Comparison of ENCODE assay signal across 8 cellular contexts in the genomic region with DNA sequence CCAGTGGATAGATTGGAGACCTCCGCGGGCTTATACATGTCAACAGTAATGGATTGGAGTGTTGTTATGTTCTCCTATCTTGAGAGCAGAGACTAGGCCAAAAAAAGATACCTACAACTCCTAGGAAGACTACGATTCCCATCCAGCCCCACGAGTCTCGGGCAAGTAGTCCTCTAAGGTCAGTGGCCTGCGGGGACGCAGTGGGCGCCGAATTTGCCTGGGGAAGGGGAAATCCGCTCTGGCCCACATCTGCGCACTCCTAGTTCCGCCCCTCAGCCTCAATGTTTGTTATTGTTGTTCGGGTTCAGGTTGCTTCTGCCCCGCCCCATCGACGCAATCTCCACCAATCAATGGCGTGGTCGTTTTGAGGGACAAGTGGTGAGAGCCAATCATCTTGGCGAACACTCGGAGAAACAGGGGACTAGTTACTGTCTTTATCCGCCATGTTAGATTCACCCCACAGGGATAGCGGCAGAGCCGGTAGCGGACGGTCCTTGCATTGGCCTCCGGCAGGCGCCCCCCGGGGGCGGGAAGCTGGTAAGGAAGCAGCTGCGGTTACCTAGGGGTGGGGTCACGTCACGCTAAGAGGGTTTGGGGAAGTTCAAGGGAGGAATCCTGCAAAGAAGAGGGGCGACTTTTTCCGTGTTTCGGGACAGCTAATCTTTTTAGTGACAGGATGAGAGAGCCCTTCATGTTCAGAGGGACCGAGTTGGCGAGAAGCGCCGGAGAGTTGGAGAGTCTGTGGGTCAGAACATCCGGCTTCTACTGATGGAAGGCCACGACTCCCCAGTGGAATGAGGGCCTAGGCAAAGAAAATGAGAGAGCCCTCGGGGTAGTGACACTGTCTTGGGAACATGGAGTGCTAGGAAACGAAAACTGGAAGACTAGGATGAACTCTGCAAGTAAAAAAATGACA. TPM values are rescaled to one million over a fixed set of nuclear protein-coding genes. Genes with fewer than 3 reads are reported as not detected.
DNase-seq lines count a peak whose midpoint lies in the region; ATAC-seq and TF ChIP-seq lines count a peak whose summit lies in the region.

A gene with protein sequence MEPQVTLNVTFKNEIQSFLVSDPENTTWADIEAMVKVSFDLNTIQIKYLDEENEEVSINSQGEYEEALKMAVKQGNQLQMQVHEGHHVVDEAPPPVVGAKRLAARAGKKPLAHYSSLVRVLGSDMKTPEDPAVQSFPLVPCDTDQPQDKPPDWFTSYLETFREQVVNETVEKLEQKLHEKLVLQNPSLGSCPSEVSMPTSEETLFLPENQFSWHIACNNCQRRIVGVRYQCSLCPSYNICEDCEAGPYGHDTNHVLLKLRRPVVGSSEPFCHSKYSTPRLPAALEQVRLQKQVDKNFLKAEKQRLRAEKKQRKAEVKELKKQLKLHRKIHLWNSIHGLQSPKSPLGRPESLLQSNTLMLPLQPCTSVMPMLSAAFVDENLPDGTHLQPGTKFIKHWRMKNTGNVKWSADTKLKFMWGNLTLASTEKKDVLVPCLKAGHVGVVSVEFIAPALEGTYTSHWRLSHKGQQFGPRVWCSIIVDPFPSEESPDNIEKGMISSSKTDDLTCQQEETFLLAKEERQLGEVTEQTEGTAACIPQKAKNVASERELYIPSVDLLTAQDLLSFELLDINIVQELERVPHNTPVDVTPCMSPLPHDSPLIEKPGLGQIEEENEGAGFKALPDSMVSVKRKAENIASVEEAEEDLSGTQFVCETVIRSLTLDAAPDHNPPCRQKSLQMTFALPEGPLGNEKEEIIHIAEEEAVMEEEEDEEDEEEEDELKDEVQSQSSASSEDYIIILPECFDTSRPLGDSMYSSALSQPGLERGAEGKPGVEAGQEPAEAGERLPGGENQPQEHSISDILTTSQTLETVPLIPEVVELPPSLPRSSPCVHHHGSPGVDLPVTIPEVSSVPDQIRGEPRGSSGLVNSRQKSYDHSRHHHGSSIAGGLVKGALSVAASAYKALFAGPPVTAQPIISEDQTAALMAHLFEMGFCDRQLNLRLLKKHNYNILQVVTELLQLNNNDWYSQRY (plus strand): TSS at position 449 of the 916 bp plus-strand sequence. CDS start 4,586 bp downstream, outside the sequence.

- CTCF ChIA-PET in CD4-positive, alpha-beta memory T cell (lab: Charles Lee; ENCODE audit: partially characterized antibody) = interaction anchor here (1.0 to 2.0 kb wide), 7 partner anchors 144 to 313 kb away, joined by 3 to 10 read pairs (median 6); a partner anchor contains a TSS

- H3K4me1 ChIP-seq in CD4-positive, alpha-beta memory T cell (ENCODE audit: insufficient read depth, low read length) = peaks cover 41% of the 10 kb centered on the region
- H3K4me1 ChIP-seq in duodenal mucosa (ENCODE audit: control insufficient read depth in 1 of 2, insufficient read depth in 2 of 2, low read length in 2 of 2) (peaks cover 22 to 34% of the 10 kb centered on the region in 2 donors), liver (ENCODE audit: control insufficient read depth in 4 of 4, insufficient read depth in 4 of 4, low read length in 3 of 4) (peaks cover 5 to 55% (median 38%) of the 10 kb centered on the region in 4 donors)

- ATAC-seq in GM19438 (IDR thresholded peaks at IDR 0.05; ENCODE audit: low read depth, unreplicated experiment) = peak; percentile 65
- ATAC-seq in HG03571 (IDR thresholded peaks at IDR 0.05; ENCODE audit: unreplicated experiment) = peak; percentile 64

- POLR2A ChIA-PET in CD4-positive, alpha-beta memory T cell (lab: Charles Lee; ENCODE audit: partially characterized antibody) = interaction anchor here (0.8 to 4.5 kb wide), 21 partner anchors 16 to 495 kb away, joined by 3 to 57 read pairs (median 7); a partner anchor contains a TSS

- WGBS in liver = under 1% methylated on average over 43 of the region's 43 CpGs

- intact Hi-C loops in CD4-positive, alpha-beta memory T cell (cut with micrococcal nuclease) = loop anchor here (1.0 to 2.0 kb wide), 9 partner anchors 40 to 312 kb away; a partner anchor contains a TSS

- H3K9me3 ChIP-seq in CD4-positive, alpha-beta memory T cell (ENCODE audit: control insufficient read depth in 1 of 2, low read length in 2 of 2) = no peaks in the 10 kb centered on the region
- H3K9me3 ChIP-seq in duodenal mucosa (ENCODE audit: control insufficient read depth in 1 of 2, low read length in 2 of 2) (no peaks in the 10 kb centered on the region), liver (ENCODE audit: control insufficient read depth in 4 of 4, low read length in 3 of 4) (no peaks in the 10 kb centered on the region)

- H3K36me3 ChIP-seq in CD4-positive, alpha-beta memory T cell (ENCODE audit: insufficient read depth, low read length) = no peaks in the 10 kb centered on the region
- H3K36me3 ChIP-seq in duodenal mucosa (ENCODE audit: control insufficient read depth in 1 of 2, insufficient read depth in 2 of 2, low read length in 2 of 2) (no peaks in the 10 kb centered on the region), liver (ENCODE audit: control insufficient read depth in 4 of 4, insufficient read depth in 3 of 4, low read depth in 1 of 4, low read length in 3 of 4) (peaks cover 0 to under 1% (median 0%) of the 10 kb centered on the region in 4 donors)

- H3K27ac ChIP-seq in CD4-positive, alpha-beta memory T cell (ENCODE audit: low read depth, low read length) = peak within 1 kb of the TSS; percentile 99
- H3K27ac ChIP-seq in duodenal mucosa (ENCODE audit: low read depth, low read length) (peak within 1 kb of the TSS; percentile 95), liver (ENCODE audit: low read depth in 1 of 2, low read length in 2 of 2) (peak within 1 kb of the TSS; percentile 89 to 96)

- no peaks in the 10 kb centered on the region for H3K27me3 Mint-ChIP-seq in CD4-positive, alpha-beta memory T cell

- peak within 1 kb of the TSS; percentile 80 to 85 for H3K4me3 ChIP-seq in CD4-positive, alpha-beta memory T cell (ENCODE audit: low read length in 2 of 2)
- H3K4me3 ChIP-seq in duodenal mucosa (ENCODE audit: low read depth in 1 of 2, low read length in 2 of 2) = peak within 1 kb of the TSS; percentile 79 to 82
- H3K4me3 ChIP-seq in liver (ENCODE audit: low read depth in 1 of 3, low read length in 3 of 3) = peak within 1 kb of the TSS; percentile 70 to 90 (median 75)

- peaks cover 11 to 20% of the 10 kb centered on the region in 2 donors for H3K36me3 Mint-ChIP-seq in CD4-positive, alpha-beta memory T cell

- H3K9ac ChIP-seq in duodenal mucosa (ENCODE audit: low read depth in 1 of 2, low read length in 2 of 2) = peak within 1 kb of the TSS; percentile 92 to 95
- H3K9ac ChIP-seq in liver (ENCODE audit: low read depth in 1 of 2, low read length in 2 of 2) = peak within 1 kb of the TSS; percentile 85 to 94

- peak; percentile 97 to 99 (median 97) for DNase-seq in CD4-positive, alpha-beta memory T cell
- peak; percentile 99 for DNase-seq in NCI-H774 (lab: John Stamatoyannopoulos, UW)
- peak; percentile 93 for DNase-seq in activated CD4-positive, alpha-beta T cell treated with anti-CD3 and anti-CD28 coated beads, Interleukin-2, amount 50 U/mL, for 4 hours
- DNase-seq in stimulated activated CD4-positive, alpha-beta T cell treated with anti-CD3 and anti-CD28 coated beads, Interleukin-4, amount 100 ng/mL, for 24 hours = peak; percentile 96

- H3K4me1 Mint-ChIP-seq in CD4-positive, alpha-beta memory T cell = peaks cover 17 to 37% (median 23%) of the 10 kb centered on the region in 4 donors

- H3K4me3 Mint-ChIP-seq in CD4-positive, alpha-beta memory T cell = no peak within 1 kb of the TSS

- peak; percentile 3 for TF ChIP-seq CTCF in liver (IDR thresholded peaks at IDR 0.05; ENCODE audit: low read depth, low read length, missing input control)

- no peaks in the 10 kb centered on the region for H3K9me3 Mint-ChIP-seq in CD4-positive, alpha-beta memory T cell

- no peak within 1 kb of the TSS for H3K27ac Mint-ChIP-seq in CD4-positive, alpha-beta memory T cell

- TF ChIP-seq RAD21 in liver (IDR thresholded peaks at IDR 0.05) = peak; percentile 22 to 55

- no peaks in the 10 kb centered on the region for H3K27me3 ChIP-seq in CD4-positive, alpha-beta memory T cell (ENCODE audit: insufficient read depth, low read length)
- H3K27me3 ChIP-seq in duodenal mucosa (ENCODE audit: control insufficient read depth in 1 of 2, insufficient read depth in 2 of 2, low read length in 2 of 2) (no peaks in the 10 kb centered on the region), liver (ENCODE audit: control insufficient read depth in 4 of 4, insufficient read depth in 4 of 4, low read length in 3 of 4) (no peaks in the 10 kb centered on the region)

TF ChIP-seq in liver, 16 proteins besides CTCF, POLR2A, EP300 and RAD21 (continues in another document):
- TF ChIP-seq TAF1 (conservative IDR thresholded peaks at IDR 0.05) (peak; percentile 96), RXRA (IDR thresholded peaks at IDR 0.05) (peak; percentile 3 to 55), SP1 (IDR thresholded peaks at IDR 0.05) (peak; percentile 92), NR2F2 (IDR thresholded peaks at IDR 0.05) (peak; percentile 62), EGR1 (IDR thresholded peaks at IDR 0.05; ENCODE audit: low read depth in 2 of 2) (no peak), HNF4A (conservative IDR thresholded peaks at IDR 0.05) (peak in 1 of 2 donors; percentile 34), YY1 (IDR thresholded peaks at IDR 0.05) (peak; percentile 98), GABPA (IDR thresholded peaks at IDR 0.05 in 1 of 2, conservative IDR thresholded peaks at IDR 0.05 in 1 of 2) (peak; percentile 20 to 32)
- TF ChIP-seq, protein P1, sequence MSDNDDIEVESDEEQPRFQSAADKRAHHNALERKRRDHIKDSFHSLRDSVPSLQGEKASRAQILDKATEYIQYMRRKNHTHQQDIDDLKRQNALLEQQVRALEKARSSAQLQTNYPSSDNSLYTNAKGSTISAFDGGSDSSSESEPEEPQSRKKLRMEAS (IDR thresholded peaks at IDR 0.05) = peak; percentile 41

RNA-seq across cellular contexts. Expression of the gene that starts here (rescaled TPM):
- total RNA-seq in CD4-positive, alpha-beta memory T cell = 10 to 100 TPM; 90.3 to 93.2 TPM
- 10 to 100 TPM; 66.1 to 76.3 TPM for polyA plus RNA-seq in CD4-positive, alpha-beta memory T cell
- 10 to 100 TPM; 59.3 to 74.6 TPM for total RNA-seq in liver
- polyA plus RNA-seq in liver = 10 to 100 TPM; 18.2 to 30.1 TPM

Comparison
In these comparisons a context has a peak if more than half of its experiments do, and no peak if none do; other contexts are left out.
1. Peak in every context shown above with its lines: DNase-seq, ATAC-seq, H3K4me3 ChIP-seq and H3K27ac ChIP-seq.